In genomic region chr12:93184664-93185368, GRCh38 we compare ENCODE assay signal across 12 cellular contexts.
DNase-seq lines count a peak whose midpoint lies in the region; ATAC-seq and TF ChIP-seq lines count a peak whose summit lies in the region.
"Had no signal": no experiment of that assay in that cellular context is flagged by ENCODE, and none has a peak within 500 bp of the region (broad histone marks: within the 10 kb centered on the region; RNA-seq: fewer than 3 reads in every experiment).

No MANE protein-coding gene starts in this region.

- H3K4me3 ChIP-seq in adrenal gland, result no peak overlapping the region
- no peak overlapping the region for H3K4me3 ChIP-seq in transverse colon

- peaks cover 7% of the 10 kb centered on the region for H3K36me3 Mint-ChIP-seq in activated CD4-positive, alpha-beta T cell treated with anti-CD3 and anti-CD28 coated beads, Interleukin-2, amount 10 ng/mL, durations not matched to agents 7 days and 5 days (ENCODE audit: low read depth)
- H3K36me3 Mint-ChIP-seq in mesothelial cell of epicardium, result no peaks in the 10 kb centered on the region

- no peak for TF ChIP-seq POLR2A in adrenal gland (IDR thresholded peaks at IDR 0.05)
- TF ChIP-seq POLR2A in transverse colon (IDR thresholded peaks at IDR 0.05), result no peak

- no peak for DNase-seq in activated CD4-positive, alpha-beta T cell treated with anti-CD3 and anti-CD28 coated beads, Interleukin-2, amount 10 ng/mL, durations not matched to agents 7 days and 5 days
- no peak for DNase-seq in activated CD4-positive, alpha-beta T cell treated with anti-CD3 and anti-CD28 coated beads, Interleukin-2, amount 50 U/mL, for 4 hours
- DNase-seq in adrenal gland, result no peak
- DNase-seq in mesothelial cell of epicardium (ENCODE audit: low spot score in 2 of 2, unreplicated experiment in 2 of 2), result no peak
- no peak for DNase-seq in transverse colon
- DNase-seq in HuH-7.5 (ENCODE audit: low spot score), result no peak
- DNase-seq in stimulated activated CD4-positive, alpha-beta T cell treated with anti-CD3 and anti-CD28 coated beads, Interleukin-4, amount 100 ng/mL, for 1 hour, result no peak
- DNase-seq: ACHN; activated effector memory CD4-positive, alpha-beta T cell treated with Interleukin-2 at 50 U/mL for 16 hours; foreskin melanocyte; NCI-H1092 treated with DMSO at 0.1 percent for 48 hours had no signal

- no peak for TF ChIP-seq EP300 in transverse colon (IDR thresholded peaks at IDR 0.05; ENCODE audit: low read depth)

- in situ Hi-C loops in transverse colon (cut with MboI; ENCODE audit: low pct_ligation_motif_present in 1 of 4, low pct_unique_long_range_greater_than_20kb in 1 of 4, low sequenced_read_pairs in 3 of 4), result no loop called here

- WGBS in adrenal gland, 4 donors, result 57 to 64% (median 62%) methylated on average over 3 of the region's 3 CpGs
- 71 to 94% methylated on average over 1 to 3 of the region's 3 CpGs for WGBS in transverse colon (ENCODE audit: low coverage in 1 of 2), 2 donors

- H3K27ac ChIP-seq in adrenal gland (peak overlapping the region in 4 of 5 donors; percentile 45 to 82 (median 60)), transverse colon (peak overlapping the region; percentile 67 to 77 (median 72))

- H3K9me3 ChIP-seq in adrenal gland (replicated peaks in 1 of 3), result no peaks in the 10 kb centered on the region
- no peaks in the 10 kb centered on the region for H3K9me3 ChIP-seq in transverse colon

- H3K27ac Mint-ChIP-seq in activated CD4-positive, alpha-beta T cell treated with anti-CD3 and anti-CD28 coated beads, Interleukin-2, amount 10 ng/mL, durations not matched to agents 7 days and 5 days, result peak overlapping the region; percentile 87
- peak overlapping the region; percentile 68 for H3K27ac Mint-ChIP-seq in mesothelial cell of epicardium

- peaks cover 22% of the 10 kb centered on the region for H3K4me1 Mint-ChIP-seq in activated CD4-positive, alpha-beta T cell treated with anti-CD3 and anti-CD28 coated beads, Interleukin-2, amount 10 ng/mL, durations not matched to agents 7 days and 5 days
- H3K4me1 Mint-ChIP-seq in mesothelial cell of epicardium, result peaks cover 15% of the 10 kb centered on the region

- H3K4me3 Mint-ChIP-seq in activated CD4-positive, alpha-beta T cell treated with anti-CD3 and anti-CD28 coated beads, Interleukin-2, amount 10 ng/mL, durations not matched to agents 7 days and 5 days, result peak overlapping the region; percentile 16
- H3K4me3 Mint-ChIP-seq in mesothelial cell of epicardium, result no peak overlapping the region

- H3K27me3 ChIP-seq in adrenal gland, result no peaks in the 10 kb centered on the region
- no peaks in the 10 kb centered on the region for H3K27me3 ChIP-seq in transverse colon

- H3K9me3 Mint-ChIP-seq in activated CD4-positive, alpha-beta T cell treated with anti-CD3 and anti-CD28 coated beads, Interleukin-2, amount 10 ng/mL, durations not matched to agents 7 days and 5 days, result peaks cover 15% of the 10 kb centered on the region
- H3K9me3 Mint-ChIP-seq in mesothelial cell of epicardium, result no peaks in the 10 kb centered on the region

- CTCF ChIA-PET in activated CD4-positive, alpha-beta T cell treated with anti-CD3 and anti-CD28 coated beads, Interleukin-2, amount 10 ng/mL, durations not matched to agents 7 days and 5 days (lab: Charles Lee), result no interaction called here

- ATAC-seq in HG03521 (IDR thresholded peaks at IDR 0.05; ENCODE audit: unreplicated experiment), result no peak

- no peaks in the 10 kb centered on the region for H3K36me3 ChIP-seq in adrenal gland (replicated peaks in 1 of 2)
- no peaks in the 10 kb centered on the region for H3K36me3 ChIP-seq in transverse colon

- intact Hi-C loops in adrenal gland (cut with DNase I) (no loop called here), transverse colon (cut with DNase I; ENCODE audit: low total_unique reads) (no loop called here)

- POLR2A ChIA-PET in activated CD4-positive, alpha-beta T cell treated with anti-CD3 and anti-CD28 coated beads, Interleukin-2, amount 10 ng/mL, durations not matched to agents 7 days and 5 days (lab: Charles Lee), result no interaction called here

- TF ChIP-seq CTCF in adrenal gland (IDR thresholded peaks at IDR 0.05), result no peak
- TF ChIP-seq CTCF in mesothelial cell of epicardium (IDR thresholded peaks at IDR 0.05; ENCODE audit: unreplicated experiment), result no peak
- no peak for TF ChIP-seq CTCF in transverse colon (IDR thresholded peaks at IDR 0.05)

- no peaks in the 10 kb centered on the region for H3K27me3 Mint-ChIP-seq in activated CD4-positive, alpha-beta T cell treated with anti-CD3 and anti-CD28 coated beads, Interleukin-2, amount 10 ng/mL, durations not matched to agents 7 days and 5 days
- no peaks in the 10 kb centered on the region for H3K27me3 Mint-ChIP-seq in mesothelial cell of epicardium (ENCODE audit: low read depth)

- peaks cover 11 to 21% of the 10 kb centered on the region in 2 donors for H3K4me1 ChIP-seq in adrenal gland (replicated peaks in 1 of 2)
- H3K4me1 ChIP-seq in transverse colon, result peaks cover 8 to 24% (median 12%) of the 10 kb centered on the region in 4 donors
